In the genomic region with DNA sequence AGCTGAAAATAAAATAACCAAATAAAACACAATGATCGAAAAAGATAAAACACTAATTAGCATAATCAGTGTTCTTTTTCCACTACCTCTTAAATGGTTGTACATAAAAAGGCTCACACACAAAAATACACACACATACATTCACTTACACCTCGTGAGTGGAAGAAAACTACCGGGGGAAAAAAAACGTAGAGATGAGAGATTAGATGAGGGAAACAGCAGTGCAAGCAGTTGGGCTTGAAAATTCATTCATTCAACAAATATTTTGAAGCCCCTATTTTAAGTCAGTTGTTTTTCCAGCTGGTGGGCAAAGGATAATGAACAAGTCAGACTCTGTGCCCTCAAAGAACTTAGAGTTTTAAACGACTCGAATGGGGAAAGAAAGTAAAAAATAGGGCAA, we compare ENCODE assay signal across 9 cellular contexts. TPM values are rescaled to one million over a fixed set of nuclear protein-coding genes. Genes with fewer than 3 reads are reported as not detected.
DNase-seq lines count a peak whose midpoint lies in the region; ATAC-seq and TF ChIP-seq lines count a peak whose summit lies in the region.
"Had no signal": no experiment of that assay in that cellular context is flagged by ENCODE, and none has a peak within 500 bp of the region (broad histone marks: within the 10 kb centered on the region; RNA-seq: fewer than 3 reads in every experiment).

No MANE protein-coding gene starts in this region.

- H3K9me3 ChIP-seq in HUES48 (ENCODE audit: control insufficient read depth, insufficient read depth, low read length) (no peaks in the 10 kb centered on the region; the same call in 1 of the 2 replicates), mammary epithelial cell (replicated peaks; ENCODE audit: insufficient read depth, low read length) (no peaks in the 10 kb centered on the region), mesodermal cell (ENCODE audit: control insufficient read depth, low read length) (no peaks in the 10 kb centered on the region)

- dilution Hi-C loops in mammary epithelial cell (cut with HindIII; ENCODE audit: low sequenced_read_pairs): no loop called here

- TF ChIP-seq CTCF in 22Rv1 (IDR thresholded peaks at IDR 0.05) (no peak), mammary epithelial cell (conservative IDR thresholded peaks at IDR 0.05 in 1 of 2, IDR thresholded peaks at IDR 0.05 in 1 of 2; ENCODE audit: extremely low read depth in 1 of 2, insufficient read depth in 1 of 2, low read depth in 1 of 2, low read length in 2 of 2) (no peak), Calu3 (IDR thresholded peaks at IDR 0.05; ENCODE audit: unreplicated experiment) (no peak)

- H3K27ac Mint-ChIP-seq in Calu3 (ENCODE audit: unreplicated experiment): no peak overlapping the region

- H3K27me3 Mint-ChIP-seq in Calu3 (ENCODE audit: unreplicated experiment): no peaks in the 10 kb centered on the region

- H3K9ac ChIP-seq in HUES48 (ENCODE audit: low read depth, low read length) (no peak overlapping the region; the same call in 1 of the 2 replicates), mammary epithelial cell (ENCODE audit: insufficient read depth, low read length) (peak overlapping the region; percentile 98)

- H3K36me3 ChIP-seq in HUES48 (ENCODE audit: control insufficient read depth, insufficient read depth, low read length) (no peaks in the 10 kb centered on the region), mammary epithelial cell (ENCODE audit: insufficient read depth, low read length) (no peaks in the 10 kb centered on the region), mesodermal cell (ENCODE audit: control insufficient read depth, insufficient read depth, low read length) (no peaks in the 10 kb centered on the region)

- H3K27ac ChIP-seq in 22Rv1: peak overlapping the region; percentile 93
- no peak overlapping the region for H3K27ac ChIP-seq in HUES48 (ENCODE audit: low read depth, low read length)
- H3K27ac ChIP-seq in mammary epithelial cell (ENCODE audit: insufficient read depth, low read depth, low read length): peak overlapping the region; percentile 98
- no peak overlapping the region for H3K27ac ChIP-seq in mesodermal cell (ENCODE audit: low read depth, low read length, severe bottlenecking)

- H3K9me3 Mint-ChIP-seq in Calu3 (ENCODE audit: low read depth, unreplicated experiment): no peaks in the 10 kb centered on the region

- WGBS in mammary epithelial cell (ENCODE audit: low coverage, missing lambda C conversion rate): 13% methylated on average over 6 of the region's 6 CpGs
- WGBS in mesodermal cell (ENCODE audit: insufficient coverage in 2 of 2), 2 experiments: 80 to 100% methylated on average over 1 of the region's 6 CpGs

- no peak overlapping the region for H3K4me3 Mint-ChIP-seq in Calu3 (ENCODE audit: low read depth, unreplicated experiment)

- H3K4me1 Mint-ChIP-seq in Calu3 (ENCODE audit: low read depth, unreplicated experiment): peaks cover 11% of the 10 kb centered on the region

- H3K36me3 Mint-ChIP-seq in Calu3 (ENCODE audit: insufficient read depth, unreplicated experiment): no peaks in the 10 kb centered on the region

- peak overlapping the region; percentile 25 for H2AFZ ChIP-seq in mammary epithelial cell (ENCODE audit: low read depth, low read length)

- H3K27me3 ChIP-seq in HUES48 (ENCODE audit: control insufficient read depth, insufficient read depth, low read length) (no peaks in the 10 kb centered on the region), mammary epithelial cell (ENCODE audit: insufficient read depth, low read length) (no peaks in the 10 kb centered on the region)

- ATAC-seq in GM18868 (IDR thresholded peaks at IDR 0.05; ENCODE audit: unreplicated experiment) (no peak), HG03354 (IDR thresholded peaks at IDR 0.05; ENCODE audit: poor library complexity, severe bottlenecking, unreplicated experiment) (no peak)

- H3K4me1 ChIP-seq in HUES48 (ENCODE audit: control insufficient read depth, insufficient read depth, low read length) (peaks cover 10% of the 10 kb centered on the region), mammary epithelial cell (ENCODE audit: insufficient read depth, low read length) (peaks cover 15% of the 10 kb centered on the region), mesodermal cell (ENCODE audit: control insufficient read depth, insufficient read depth, low read length, poor library complexity, severe bottlenecking) (no peaks in the 10 kb centered on the region)

- DNase-seq in mammary epithelial cell (no peak), Calu3 (no peak)
- no peak for DNase-seq in stimulated activated naive CD4-positive, alpha-beta T cell treated with Interleukin-2 at 50 U/mL for 16 hours (lab: John Stamatoyannopoulos, UW)

- no TSS peak for BruUV-seq in mammary epithelial cell (replicated peaks; lab: Mats Ljungman, UMichigan)
- BruUV-seq in Calu3 (replicated peaks; lab: Mats Ljungman, UMichigan): no TSS peak

- in situ Hi-C loops in mammary epithelial cell (cut with MboI; ENCODE audit: low sequenced_read_pairs in 2 of 2): no loop called here

- peaks cover 66% of the 10 kb centered on the region for H3K79me2 ChIP-seq in mammary epithelial cell (ENCODE audit: insufficient read depth, low read length)

- intact Hi-C loops in mammary epithelial cell (cut with micrococcal nuclease): loop anchor here (1.0 to 5.0 kb wide), 2 partner anchors 49 to 78 kb away; no protein-coding TSS in a partner anchor
- intact Hi-C loops in Calu3 (cut with micrococcal nuclease; ENCODE audit: unreplicated experiment): loop anchor here (5.0 kb wide), 1 partner anchor 48 kb away; no protein-coding TSS in a partner anchor

- CTCF ChIA-PET in mammary epithelial cell (lab: Charles Lee; ENCODE audit: low non-redundant PET): no interaction called here
- CTCF ChIA-PET in Calu3 (lab: Charles Lee): interaction anchor here (1.1 kb wide), 1 partner anchor 49 kb away, joined by 5 read pairs; no protein-coding TSS in a partner anchor

- H3K4me2 ChIP-seq in mammary epithelial cell (ENCODE audit: insufficient read depth, low read depth, low read length): peak overlapping the region; percentile 75

- peak overlapping the region; percentile 80 for H3K4me3 ChIP-seq in HUES48 (ENCODE audit: low read depth, low read length)
- H3K4me3 ChIP-seq in mammary epithelial cell (replicated peaks in 1 of 3; ENCODE audit: insufficient read depth in 1 of 3, low read depth in 2 of 3, low read length in 3 of 3): peak overlapping the region; percentile 80 to 91 (median 88)
- H3K4me3 ChIP-seq in mesodermal cell (ENCODE audit: extremely low read depth, insufficient read depth, low read length, poor library complexity, severe bottlenecking): peak overlapping the region; percentile 81

- H4K20me1 ChIP-seq in mammary epithelial cell (ENCODE audit: insufficient read depth, low read length): no peaks in the 10 kb centered on the region

RNA-seq across cellular contexts. Expression of gene TBCK, which starts 1.0 kb away (rescaled TPM):
- total RNA-seq in mammary epithelial cell: 10 to 100 TPM; 28.0 to 45.3 TPM
- polyA plus RNA-seq in mammary epithelial cell: 8.3 TPM
- polyA minus RNA-seq in mammary epithelial cell: 16.7 TPM
- 26.5 TPM for polyA plus RNA-seq in mesodermal cell (2013, experiment 1 of 2)
- polyA plus RNA-seq in mesodermal cell (2013, experiment 2 of 2): 25.3 TPM
- total RNA-seq in Calu3 (2022): 19.7 and 22.5 TPM in 2 replicates

RNA-seq across cellular contexts. Expression of gene AIMP1, which starts 1.4 kb away (rescaled TPM):
- total RNA-seq in mammary epithelial cell (10 to 100 TPM; 17.7 to 56.0 TPM), Calu3 (2022) (60.4 and 65.5 TPM in 2 replicates)
- 17.4 TPM for polyA plus RNA-seq in mammary epithelial cell
- polyA minus RNA-seq in mammary epithelial cell: 3.3 TPM
- polyA plus RNA-seq in mesodermal cell (2013, experiment 1 of 2): 46.2 TPM
- polyA plus RNA-seq in mesodermal cell (2013, experiment 2 of 2): 59.4 TPM

RNA-seq across cellular contexts. Expression of gene GIMD1, which starts 53.6 kb away (rescaled TPM):
- total RNA-seq in mammary epithelial cell: not detected
- not detected for polyA plus RNA-seq in mammary epithelial cell
- polyA minus RNA-seq in mammary epithelial cell: not detected
- polyA plus RNA-seq in mesodermal cell (2013, experiment 1 of 2): not detected
- not detected for polyA plus RNA-seq in mesodermal cell (2013, experiment 2 of 2)
- not detected in 2 replicates for total RNA-seq in Calu3 (2022)
- total RNA-seq: cerebellum had no signal

Comparison
In these comparisons a context has a peak if more than half of its experiments do, and no peak if none do; other contexts are left out.
1. H3K27ac ChIP-seq: peak in 22Rv1 (single experiment) and mammary epithelial cell (single experiment); none in HUES48 (single experiment) and mesodermal cell (single experiment).
2. Peak in every context shown above with its lines, with median percentiles within 50 percentile points of each other: H3K4me3 ChIP-seq.